ENCODE assay signal across 10 cellular contexts in genomic region chr5:171152382-171152781, GRCh38.
A peak's percentile ranks its signal among the peaks of the same experiment; 100 is the strongest.
DNase-seq lines count a peak whose midpoint lies in the region; ATAC-seq and TF ChIP-seq lines count a peak whose summit lies in the region.
"Had no signal": no experiment of that assay in that cellular context is flagged by ENCODE, and none has a peak within 500 bp of the region (broad histone marks: within the 10 kb centered on the region; RNA-seq: fewer than 3 reads in every experiment).

No MANE protein-coding gene starts in this region.

- DNase-seq in DMS 273 (lab: John Stamatoyannopoulos, UW; ENCODE audit: unreplicated experiment) (peak; percentile 69), Kasumi-1 (lab: John Stamatoyannopoulos, UW) (peak; percentile 61 to 68), amniotic epithelial cell (ENCODE audit: low read depth) (peak; percentile 41), left lobe of liver (ENCODE audit: low spot score) (no peak), Peyer's patch (no peak), spleen (no peak)
- DNase-seq: left ventricle myocardium inferior had no signal

- TF ChIP-seq CTCF in Peyer's patch (IDR thresholded peaks at IDR 0.05) (no peak), spleen (IDR thresholded peaks at IDR 0.05 in 8 of 11, conservative IDR thresholded peaks at IDR 0.05 in 3 of 11) (no peak)

- H3K9me3 ChIP-seq in Peyer's patch, result no peaks in the 10 kb centered on the region
- no peaks in the 10 kb centered on the region for H3K9me3 ChIP-seq in spleen
- H3K9me3 ChIP-seq: left ventricle myocardium inferior, SJSA1 had no signal

- H3K27me3 ChIP-seq in Peyer's patch (no peaks in the 10 kb centered on the region), spleen (replicated peaks in 1 of 7) (no peaks in the 10 kb centered on the region)
- H3K27me3 ChIP-seq: SJSA1 had no signal

- H3K4me3 ChIP-seq in Peyer's patch (no peak overlapping the region), spleen (no peak overlapping the region)
- H3K4me3 ChIP-seq: left ventricle myocardium inferior, SJSA1 had no signal

- peak; percentile 82 for ATAC-seq in left lobe of liver
- ATAC-seq in GM21360 (IDR thresholded peaks at IDR 0.05; ENCODE audit: unreplicated experiment), result no peak
- no peak for ATAC-seq in HG02885 (IDR thresholded peaks at IDR 0.05; ENCODE audit: poor library complexity, unreplicated experiment)

- TF ChIP-seq POLR2A in Peyer's patch (IDR thresholded peaks at IDR 0.05) (no peak), spleen (IDR thresholded peaks at IDR 0.05) (no peak)

- H3K4me1 ChIP-seq in Peyer's patch (no peaks in the 10 kb centered on the region), spleen (peaks cover 0 to 7% (median 0%) of the 10 kb centered on the region in 6 donors)
- H3K4me1 ChIP-seq: left ventricle myocardium inferior, SJSA1 had no signal

- intact Hi-C loops in spleen (cut with DNase I; ENCODE audit: low total_unique reads), result no loop called here

- no peak overlapping the region for H3K27ac ChIP-seq in Peyer's patch
- no peak overlapping the region for H3K27ac ChIP-seq in spleen
- H3K27ac ChIP-seq: left ventricle myocardium inferior, SJSA1 had no signal

- H3K36me3 ChIP-seq in Peyer's patch (no peaks in the 10 kb centered on the region), spleen (no peaks in the 10 kb centered on the region)
- H3K36me3 ChIP-seq: left ventricle myocardium inferior, SJSA1 had no signal

- WGBS in spleen, 5 donors, result 79 to 93% (median 90%) methylated on average over 4 of the region's 4 CpGs

Comparison
In these comparisons a context has a peak if more than half of its experiments do, and no peak if none do; other contexts are left out.
1. DNase-seq: peak in DMS 273 (single experiment), Kasumi-1 (2 of 2) and amniotic epithelial cell (single experiment); none in left lobe of liver (single experiment), Peyer's patch (0 of 3) and spleen (single experiment).